In genomic region chr13:92187378-92187989, GRCh38 we compare ENCODE assay signal across 8 cellular contexts.
DNase-seq lines count a peak whose midpoint lies in the region; ATAC-seq and TF ChIP-seq lines count a peak whose summit lies in the region.

No MANE protein-coding gene starts in this region.

- H3K27ac ChIP-seq in RWPE2 (ENCODE audit: poor library complexity, severe bottlenecking) = no peak overlapping the region
- H3K27ac ChIP-seq in esophagus squamous epithelium = no peak overlapping the region
- H3K27ac ChIP-seq in ovary = no peak overlapping the region

- peak; percentile 96 for TF ChIP-seq CTCF in RWPE2 (IDR thresholded peaks at IDR 0.05; ENCODE audit: poor library complexity, severe bottlenecking)
- peak; percentile 39 to 67 (median 56) for TF ChIP-seq CTCF in esophagus squamous epithelium (IDR thresholded peaks at IDR 0.05)
- TF ChIP-seq CTCF in ovary (IDR thresholded peaks at IDR 0.05) = peak; percentile 77 to 79 (median 79)

- TF ChIP-seq POLR2A in esophagus squamous epithelium (IDR thresholded peaks at IDR 0.05) (no peak), ovary (IDR thresholded peaks at IDR 0.05) (no peak)

- TF ChIP-seq EP300 in ovary (IDR thresholded peaks at IDR 0.05) = no peak

- DNase-seq in Right ventricle myocardium superior = no peak
- no peak for DNase-seq in cardiac septum (ENCODE audit: low spot score)
- peak; percentile 8 for DNase-seq in HuH-7.5 (ENCODE audit: low spot score)
- no peak for DNase-seq in RWPE2 (ENCODE audit: low spot score)
- no peak for DNase-seq in esophagus squamous epithelium (lab: John Stamatoyannopoulos, UW)
- DNase-seq in ovary = peak in 1 of 5 donors; percentile 29
- DNase-seq in posterior vena cava (ENCODE audit: low spot score) = no peak

- H3K27me3 ChIP-seq in RWPE2 (ENCODE audit: insufficient read depth, poor library complexity, severe bottlenecking) (no peaks in the 10 kb centered on the region), esophagus squamous epithelium (no peaks in the 10 kb centered on the region), ovary (no peaks in the 10 kb centered on the region)

- H3K9me3 ChIP-seq in RWPE2 (ENCODE audit: severe bottlenecking) (no peaks in the 10 kb centered on the region), esophagus squamous epithelium (no peaks in the 10 kb centered on the region), ovary (no peaks in the 10 kb centered on the region)

- H3K36me3 ChIP-seq in RWPE2 (ENCODE audit: low read depth) (no peaks in the 10 kb centered on the region), esophagus squamous epithelium (no peaks in the 10 kb centered on the region), ovary (no peaks in the 10 kb centered on the region)

- WGBS in esophagus squamous epithelium, 2 donors = 0 to 8% methylated on average over 1 of the region's 1 CpG
- 4 to 26% (median 24%) methylated on average over 1 of the region's 1 CpG for WGBS in ovary, 3 donors

- intact Hi-C loops in Right ventricle myocardium superior (cut with DNase I) (loop anchor here (5.0 kb wide), 1 partner anchor 170 kb away; no protein-coding TSS in a partner anchor), cardiac septum (cut with DNase I) (no loop called here), esophagus squamous epithelium (cut with DNase I) (no loop called here), ovary (cut with DNase I) (loop anchor here in 2 of 4 donors (10.0 kb wide), 1 partner anchor 167 kb away; no protein-coding TSS in a partner anchor), posterior vena cava (cut with DNase I) (no loop called here)

- ATAC-seq in Right ventricle myocardium superior (ENCODE audit: poor library complexity) (peak; percentile 65), GM21576 (IDR thresholded peaks at IDR 0.05; ENCODE audit: unreplicated experiment) (peak; percentile 75), RWPE2 (ENCODE audit: low read depth) (0 out of 3 replicates have a peak, but pooled peaks have one; percentile 38)

- H3K4me1 ChIP-seq in RWPE2 (ENCODE audit: insufficient read depth, poor library complexity, severe bottlenecking) = no peaks in the 10 kb centered on the region
- H3K4me1 ChIP-seq in esophagus squamous epithelium = no peaks in the 10 kb centered on the region
- H3K4me1 ChIP-seq in ovary (ENCODE audit: insufficient read depth) = no peaks in the 10 kb centered on the region

- no peak overlapping the region for H3K4me3 ChIP-seq in RWPE2 (ENCODE audit: severe bottlenecking)
- no peak overlapping the region for H3K4me3 ChIP-seq in esophagus squamous epithelium
- H3K4me3 ChIP-seq in ovary = no peak overlapping the region
